In the genomic region with DNA sequence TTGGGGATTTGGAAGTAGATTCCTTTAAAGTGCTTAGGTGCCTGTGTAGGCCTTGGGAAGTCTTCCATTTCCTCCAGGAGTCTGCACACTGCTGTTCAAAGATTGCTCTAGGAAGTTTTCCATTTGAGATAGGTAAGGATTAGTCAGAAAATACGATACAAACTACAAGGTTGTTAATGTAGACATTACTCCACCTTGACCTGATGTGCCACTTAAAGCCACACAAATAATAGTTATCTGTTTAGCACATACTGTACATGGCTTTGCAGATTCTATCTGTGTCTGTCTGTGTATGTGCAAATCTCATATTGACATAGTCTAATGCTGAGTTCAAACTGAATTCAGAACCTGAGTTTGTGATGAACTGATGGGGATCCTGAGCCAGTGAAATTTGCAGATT, we compare ENCODE assay signal across 26 cellular contexts.
"Had no signal": no experiment of that assay in that cellular context is flagged by ENCODE, and none has a peak within 500 bp of the region (broad histone marks: within the 10 kb centered on the region; RNA-seq: fewer than 3 reads in every experiment).

No MANE protein-coding gene starts in this region.

- H3K36me3 ChIP-seq: breast epithelium, heart left ventricle, left lung, lower lobe of right lung, uterus had no signal

- H3K27ac Mint-ChIP-seq: activated T-cell treated with anti-CD3 and anti-CD28 coated beads, Interleukin-2, amount 50 U/mL, for 24 hours; endodermal cell; naive thymus-derived CD8-positive, alpha-beta T cell; T-helper 2 cell treated with Interferon-gamma antibody and Interleukin-4, amounts not matched to agents 5 μg/mL and 100 μg/mL, for 36 hours; type B pancreatic cell had no signal

- H3K4me3 Mint-ChIP-seq: activated T-cell treated with anti-CD3 and anti-CD28 coated beads, Interleukin-2, amount 50 U/mL, for 24 hours; endodermal cell; naive thymus-derived CD8-positive, alpha-beta T cell; neural crest cell; T-helper 2 cell treated with Interferon-gamma antibody and Interleukin-4, amounts not matched to agents 5 μg/mL and 100 μg/mL, for 36 hours; type B pancreatic cell had no signal

- DNase-seq: activated CD4-positive, alpha-beta T cell treated with anti-CD3 and anti-CD28 coated beads for 4 hours; activated CD4-positive, alpha-beta T cell treated with anti-CD3 and anti-CD28 coated beads, Interleukin-2, amount 50 U/mL, for 4 hours; activated CD4-positive, CD25-positive, alpha-beta regulatory T cell; activated gamma-delta T cell; activated naive CD4-positive, alpha-beta T cell treated with anti-CD3 and anti-CD28 coated beads, Interleukin-2, amount 50 U/mL, for 16 hours; activated T-cell treated with anti-CD3 and anti-CD28 coated beads, Interleukin-2, amount 50 U/mL, for 24 hours; amniotic stem cell; central memory CD4-positive, alpha-beta T cell; endodermal cell; foreskin fibroblast; heart left ventricle; left lung; lower lobe of right lung; mesenchymal stem cell; naive thymus-derived CD8-positive, alpha-beta T cell; occipital lobe; posterior cingulate gyrus; right cardiac atrium; stimulated activated CD4-positive, alpha-beta T cell treated with anti-CD3 and anti-CD28 coated beads, Interleukin-2, amount 100 ng/mL, for 48 hours; stimulated activated naive CD4-positive, alpha-beta T cell treated with Interleukin-2 at 50 U/mL for 16 hours; uterus had no signal

- H3K36me3 Mint-ChIP-seq: type B pancreatic cell had no signal

- H3K27me3 ChIP-seq: breast epithelium, heart left ventricle, left lung, uterus had no signal

- H3K4me3 ChIP-seq: breast epithelium, heart left ventricle, left lung, lower lobe of right lung, uterus had no signal

- ATAC-seq: esophagus mucosa; heart left ventricle; left lung; lower lobe of right lung; naive thymus-derived CD8-positive, alpha-beta T cell; right cardiac atrium had no signal

- H3K27ac ChIP-seq: breast epithelium, heart left ventricle, left lung, lower lobe of right lung, uterus had no signal

- H3K27me3 Mint-ChIP-seq: activated T-cell treated with anti-CD3 and anti-CD28 coated beads, Interleukin-2, amount 50 U/mL, for 24 hours; type B pancreatic cell had no signal

- H3K4me1 ChIP-seq: breast epithelium, uterus had no signal

- H3K9me3 Mint-ChIP-seq: activated T-cell treated with anti-CD3 and anti-CD28 coated beads, Interleukin-2, amount 50 U/mL, for 24 hours; T-helper 2 cell treated with Interferon-gamma antibody and Interleukin-4, amounts not matched to agents 5 μg/mL and 100 μg/mL, for 36 hours had no signal

- H3K9me3 ChIP-seq: breast epithelium, left lung, lower lobe of right lung, uterus had no signal
